33 cellular contexts compared by ENCODE assay signal in genomic region chr15:76815421-76815820, GRCh38.
"Had no signal": no experiment of that assay in that cellular context is flagged by ENCODE, and none has a peak within 500 bp of the region (broad histone marks: within the 10 kb centered on the region; RNA-seq: fewer than 3 reads in every experiment).

No MANE protein-coding gene starts in this region.

- H3K4me1 Mint-ChIP-seq: neural crest cell had no signal

- H3K4me3 ChIP-seq: colonic mucosa, dorsolateral prefrontal cortex, gastroesophageal sphincter, hepatocyte, pancreas, psoas muscle, sigmoid colon, vagina had no signal

- FAIRE-seq: kidney, pancreas, TTC549 had no signal

- H3K27me3 ChIP-seq: colonic mucosa, dorsolateral prefrontal cortex, gastroesophageal sphincter, hepatocyte, pancreas, sigmoid colon, vagina had no signal

- H3K27me3 Mint-ChIP-seq: activated naive CD8-positive, alpha-beta T cell; effector memory CD8-positive, alpha-beta T cell; stimulated activated memory B cell treated with anti-CD40 and anti-IgM and Interleukin-4, amounts not matched to agents 10 μg/mL and 1 μg/mL and 100 μg/mL, for 72 hours; stimulated activated naive CD8-positive, alpha-beta T cell treated with anti-CD3 and anti-CD28 coated beads, Interleukin-15, amount 100 ng/mL, for 72 hours; type B pancreatic cell had no signal

- H3K27ac Mint-ChIP-seq: stimulated activated naive CD8-positive, alpha-beta T cell treated with anti-CD3 and anti-CD28 coated beads, Interleukin-15, amount 100 ng/mL, for 72 hours; type B pancreatic cell had no signal

- H3K36me3 ChIP-seq: colonic mucosa, pancreas, sigmoid colon had no signal

- H3K4me3 Mint-ChIP-seq: activated naive CD8-positive, alpha-beta T cell; effector memory CD8-positive, alpha-beta T cell; naive thymus-derived CD8-positive, alpha-beta T cell; neural crest cell; stimulated activated memory B cell treated with anti-CD40 and anti-IgM and Interleukin-4, amounts not matched to agents 10 μg/mL and 1 μg/mL and 100 μg/mL, for 72 hours; stimulated activated naive CD8-positive, alpha-beta T cell treated with anti-CD3 and anti-CD28 coated beads, Interleukin-15, amount 100 ng/mL, for 72 hours; type B pancreatic cell had no signal

- DNase-seq: activated CD4-positive, alpha-beta T cell treated with anti-CD3 and anti-CD28 coated beads for 48 hours; activated CD4-positive, alpha-beta T cell treated with anti-CD3 and anti-CD28 coated beads, Interleukin-2, amount 50 U/mL, for 48 hours; activated CD8-positive, alpha-beta memory T cell treated with anti-CD3 and anti-CD28 coated beads for 24 hours; activated effector memory CD4-positive, alpha-beta T cell treated with Interleukin-2 at 50 U/mL for 16 hours; activated naive CD4-positive, alpha-beta T cell treated with Interleukin-2 at 50 U/mL for 16 hours; anterior cingulate cortex; cerebellar nuclear complex; colonic mucosa; dorsolateral prefrontal cortex; effector memory CD8-positive, alpha-beta T cell; erythroblast; kidney; midbrain; naive thymus-derived CD8-positive, alpha-beta T cell; nucleus accumbens; pancreas; psoas muscle; sigmoid colon; small intestine; stimulated activated CD4-positive, alpha-beta T cell treated with anti-CD3 and anti-CD28 coated beads, Interleukin-4, amount 100 ng/mL, for 24 hours; stimulated activated CD8-positive, alpha-beta memory T cell treated with anti-CD3 and anti-CD28 coated beads, Interleukin-4, amount 100 ng/mL, for 48 hours; stimulated activated naive CD8-positive, alpha-beta T cell treated with anti-CD3 and anti-CD28 coated beads, Interleukin-15, amount 100 ng/mL, for 72 hours; substantia nigra had no signal

- ATAC-seq: activated CD4-positive, CD25-positive, alpha-beta regulatory T cell treated with anti-CD3 and anti-CD28 coated beads, Interleukin-2, amount 50 U/mL, for 24 hours; effector memory CD8-positive, alpha-beta T cell; gastroesophageal sphincter; naive thymus-derived CD8-positive, alpha-beta T cell; pancreas; psoas muscle; stimulated activated memory B cell treated with anti-CD40 and anti-IgM and Interleukin-4, amounts not matched to agents 10 μg/mL and 1 μg/mL and 100 μg/mL, for 72 hours; stimulated activated naive CD8-positive, alpha-beta T cell treated with anti-CD3 and anti-CD28 coated beads, Interleukin-15, amount 100 ng/mL, for 72 hours had no signal

- H3K27ac ChIP-seq: colonic mucosa, dorsolateral prefrontal cortex, gastroesophageal sphincter, hepatocyte, pancreas, psoas muscle, sigmoid colon, vagina, VCaP had no signal

- H3K9me3 ChIP-seq: colonic mucosa, pancreas, psoas muscle, vagina had no signal

- H3K4me1 ChIP-seq: colonic mucosa, gastroesophageal sphincter, pancreas, psoas muscle, sigmoid colon, vagina had no signal
